In genomic region chr19:15779756-15780476, GRCh38 we compare ENCODE assay signal across 7 cellular contexts. TPM values are rescaled to one million over a fixed set of nuclear protein-coding genes. Genes with fewer than 3 reads are reported as not detected.
DNase-seq lines count a peak whose midpoint lies in the region; ATAC-seq and TF ChIP-seq lines count a peak whose summit lies in the region.

No MANE protein-coding gene starts in this region.

- TF ChIP-seq CTCF in liver (IDR thresholded peaks at IDR 0.05; ENCODE audit: low read depth, low read length, missing input control) (no peak), thoracic aorta (IDR thresholded peaks at IDR 0.05) (no peak)

- H3K4me3 ChIP-seq in liver (ENCODE audit: low read depth in 1 of 3, low read length in 3 of 3), result no peak overlapping the region
- peak overlapping the region; percentile 36 for H3K4me3 ChIP-seq in thoracic aorta

- H3K36me3 ChIP-seq in liver (ENCODE audit: control insufficient read depth in 4 of 4, insufficient read depth in 3 of 4, low read depth in 1 of 4, low read length in 3 of 4) (no peaks in the 10 kb centered on the region), thoracic aorta (no peaks in the 10 kb centered on the region)

- H3K4me1 Mint-ChIP-seq in T-helper 2 cell treated with Interferon-gamma antibody and Interleukin-4, amounts not matched to agents 5 μg/mL and 100 μg/mL, for 36 hours (ENCODE audit: low read depth), result no peaks in the 10 kb centered on the region

- peaks cover 2% of the 10 kb centered on the region for H3K27me3 Mint-ChIP-seq in T-helper 2 cell treated with Interferon-gamma antibody and Interleukin-4, amounts not matched to agents 5 μg/mL and 100 μg/mL, for 36 hours (ENCODE audit: low read depth)

- H3K4me1 ChIP-seq in liver (ENCODE audit: control insufficient read depth in 4 of 4, insufficient read depth in 4 of 4, low read length in 3 of 4), result peaks cover 0 to 11% (median 7%) of the 10 kb centered on the region in 4 donors
- peaks cover 6 to 18% of the 10 kb centered on the region in 2 donors for H3K4me1 ChIP-seq in thoracic aorta (ENCODE audit: control insufficient read depth in 1 of 2, low read depth in 2 of 2)

- WGBS in liver, result 21% methylated on average over 10 of the region's 10 CpGs

- no peaks in the 10 kb centered on the region for H3K9me3 Mint-ChIP-seq in T-helper 2 cell treated with Interferon-gamma antibody and Interleukin-4, amounts not matched to agents 5 μg/mL and 100 μg/mL, for 36 hours

- DNase-seq in NCI-H1092 (lab: John Stamatoyannopoulos, UW), result peak; percentile 70
- DNase-seq in cerebellum (ENCODE audit: low spot score), result peak; percentile 70
- DNase-seq in thoracic aorta (ENCODE audit: low spot score), result peak; percentile 21
- DNase-seq in T-helper 2 cell treated with Interferon-gamma antibody and Interleukin-4, amounts not matched to agents 5 μg/mL and 100 μg/mL, for 36 hours (ENCODE audit: low spot score), result no peak
- DNase-seq in activated CD4-positive, alpha-beta T cell treated with anti-CD3 and anti-CD28 coated beads, Interleukin-2, amount 50 U/mL, for 1 hour, result no peak

- H3K27ac ChIP-seq in liver (ENCODE audit: low read depth in 1 of 2, low read length in 2 of 2), result peak overlapping the region in 1 of 2 donors; percentile 36
- peak overlapping the region; percentile 38 to 51 for H3K27ac ChIP-seq in thoracic aorta

- no peak overlapping the region for H3K9ac ChIP-seq in liver (ENCODE audit: low read depth in 1 of 2, low read length in 2 of 2)

- ATAC-seq in thoracic aorta (ENCODE audit: insufficient number of reproducible peaks, low FRiP score, low read depth) (peak; percentile 67), HG03280 (IDR thresholded peaks at IDR 0.05; ENCODE audit: unreplicated experiment) (no peak)

- H3K4me3 Mint-ChIP-seq in T-helper 2 cell treated with Interferon-gamma antibody and Interleukin-4, amounts not matched to agents 5 μg/mL and 100 μg/mL, for 36 hours, result no peak overlapping the region

- H3K27me3 ChIP-seq in liver (ENCODE audit: control insufficient read depth in 4 of 4, insufficient read depth in 4 of 4, low read length in 3 of 4) (peaks cover 0 to 3% (median 0%) of the 10 kb centered on the region in 4 donors), thoracic aorta (replicated peaks; ENCODE audit: insufficient read depth) (no peaks in the 10 kb centered on the region)

- peak in 1 of 2 donors; percentile 42 for TF ChIP-seq RAD21 in liver (IDR thresholded peaks at IDR 0.05)

- no peaks in the 10 kb centered on the region for H3K36me3 Mint-ChIP-seq in T-helper 2 cell treated with Interferon-gamma antibody and Interleukin-4, amounts not matched to agents 5 μg/mL and 100 μg/mL, for 36 hours (ENCODE audit: low read depth)

- no peaks in the 10 kb centered on the region for H3K9me3 ChIP-seq in liver (ENCODE audit: control insufficient read depth in 4 of 4, low read length in 3 of 4)
- no peaks in the 10 kb centered on the region for H3K9me3 ChIP-seq in thoracic aorta

- H3K27ac Mint-ChIP-seq in T-helper 2 cell treated with Interferon-gamma antibody and Interleukin-4, amounts not matched to agents 5 μg/mL and 100 μg/mL, for 36 hours, result no peak overlapping the region

TF ChIP-seq in liver, 16 proteins besides CTCF, POLR2A, EP300 and RAD21:
- TF ChIP-seq NR2F2 (IDR thresholded peaks at IDR 0.05) (peak; percentile 34), FOXA1 (IDR thresholded peaks at IDR 0.05) (no peak), HNF4G (IDR thresholded peaks at IDR 0.05) (no peak), YY1 (IDR thresholded peaks at IDR 0.05) (no peak), HNF4A (conservative IDR thresholded peaks at IDR 0.05) (peak in 1 of 2 donors; percentile 31), EGR1 (IDR thresholded peaks at IDR 0.05; ENCODE audit: low read depth in 2 of 2) (no peak), FOXA2 (IDR thresholded peaks at IDR 0.05) (no peak), ATF3 (IDR thresholded peaks at IDR 0.05) (no peak), RXRA (IDR thresholded peaks at IDR 0.05) (no peak), JUND (IDR thresholded peaks at IDR 0.05) (no peak), MAX (IDR thresholded peaks at IDR 0.05) (no peak), SP1 (IDR thresholded peaks at IDR 0.05) (peak; percentile 27), GABPA (IDR thresholded peaks at IDR 0.05 in 1 of 2, conservative IDR thresholded peaks at IDR 0.05 in 1 of 2) (no peak)

RNA-seq across cellular contexts. Expression of gene OR10H5, which starts 7.5 kb away (rescaled TPM):
- total RNA-seq in cerebellum, result not detected
- total RNA-seq in liver, result not detected
- polyA plus RNA-seq in liver, result not detected
- total RNA-seq in thoracic aorta, result not detected

RNA-seq across cellular contexts. Expression of gene OR10H1, which starts 35.5 kb away (rescaled TPM):
- total RNA-seq in cerebellum (not detected), liver (under 1 TPM in 1 of 2 donors, not detected in 1; under 0.01 TPM), thoracic aorta (not detected)
- polyA plus RNA-seq in liver, result not detected

RNA-seq across cellular contexts. Expression of gene OR10H3, which starts 42.1 kb away (rescaled TPM):
- not detected for total RNA-seq in cerebellum
- total RNA-seq in liver, result not detected
- polyA plus RNA-seq in liver, result not detected
- not detected for total RNA-seq in thoracic aorta

RNA-seq across cellular contexts. Expression of gene OR10H2, which starts 52.1 kb away (rescaled TPM):
- total RNA-seq in cerebellum, result not detected
- total RNA-seq in liver, result not detected
- polyA plus RNA-seq in liver, result not detected
- total RNA-seq in thoracic aorta, result not detected

Comparison
In these comparisons a context has a peak if more than half of its experiments do, and no peak if none do; other contexts are left out.
1. DNase-seq: peak in NCI-H1092 (single experiment), cerebellum (single experiment) and thoracic aorta (single experiment); none in T-helper 2 cell treated with Interferon-gamma antibody and Interleukin-4, amounts not matched to agents 5 μg/mL and 100 μg/mL, for 36 hours (single experiment) and activated CD4-positive, alpha-beta T cell treated with anti-CD3 and anti-CD28 coated beads, Interleukin-2, amount 50 U/mL, for 1 hour (single experiment).